ENCODE assay signal across 8 cellular contexts in genomic region chr7:105224884-105225651, GRCh38.
DNase-seq lines count a peak whose midpoint lies in the region; ATAC-seq and TF ChIP-seq lines count a peak whose summit lies in the region.

No MANE protein-coding gene starts in this region.

- CTCF ChIA-PET in AG04450 (lab: Charles Lee), result interaction anchor here (0.6 to 2.4 kb wide), 3 partner anchors 12 to 144 kb away, joined by 3 to 6 read pairs (median 5); no protein-coding TSS in a partner anchor

- H3K9me3 ChIP-seq in AG04450 (ENCODE audit: control insufficient read depth, insufficient read depth, low read length), result peaks cover 4% of the 10 kb centered on the region; the same call in 1 of the 2 replicates

- H3K4me3 ChIP-seq in AG04450 (ENCODE audit: low read depth, low read length), result no peak overlapping the region

- no peaks in the 10 kb centered on the region for H3K27me3 ChIP-seq in AG04450 (ENCODE audit: control insufficient read depth, insufficient read depth, low read length)

- no peak overlapping the region for H3K27ac ChIP-seq in AG04450 (ENCODE audit: low read depth, low read length)

- in situ Hi-C loops in GM13977 (cut with MboI; ENCODE audit: low pct_unique_long_range_greater_than_20kb, low sequenced_read_pairs, unreplicated experiment), result no loop called here

- peak; percentile 57 for DNase-seq in AG04450 (ENCODE audit: low read depth, low spot score)
- peak; percentile 39 for DNase-seq in GM13977 (ENCODE audit: low spot score)
- DNase-seq in NCI-H446 treated with DMSO at 0.1 percent for 48 hours (lab: John Stamatoyannopoulos, UW), result peak; percentile 87
- DNase-seq in dermis blood vessel endothelial cell, result peak; percentile 87
- DNase-seq in renal cortical epithelial cell (ENCODE audit: low read depth), result peak; percentile 96
- no peak for DNase-seq in cerebellar nuclear complex (lab: John Stamatoyannopoulos, UW)
- no peak for DNase-seq in NCI-H748 (lab: John Stamatoyannopoulos, UW; ENCODE audit: unreplicated experiment)

- POLR2A ChIA-PET in AG04450 (lab: Yijun Ruan, JAX), result no interaction called here

- TF ChIP-seq CTCF in AG04450 (IDR thresholded peaks at IDR 0.05; ENCODE audit: low read depth, low read length), result no peak
- TF ChIP-seq CTCF in GM13977 (IDR thresholded peaks at IDR 0.05; ENCODE audit: extremely low read depth, insufficient read depth, missing control alignments), result no peak

- peak; percentile 71 for ATAC-seq in HG02870 (IDR thresholded peaks at IDR 0.05; ENCODE audit: unreplicated experiment)

Comparison
In these comparisons a context has a peak if more than half of its experiments do, and no peak if none do; other contexts are left out.
1. DNase-seq: peak in AG04450 (single experiment), GM13977 (single experiment), NCI-H446 treated with DMSO at 0.1 percent for 48 hours (single experiment), dermis blood vessel endothelial cell (single experiment) and renal cortical epithelial cell (single experiment); none in cerebellar nuclear complex (0 of 2) and NCI-H748 (single experiment).